In genomic region chr12:55996715-55997534, GRCh38 we compare ENCODE assay signal across 1 cellular context.
TF ChIP-seq lines count a peak whose summit lies in the region.

SUOX (plus strand) TSS chr12:55997276; CDS start chr12:56002222, 4,946 bp downstream.

TF ChIP-seq in HepG2, 621 proteins besides CTCF, POLR2A, EP300 and RAD21 (continued from another document and continues in another):
- no peak for TF ChIP-seq ZFX (CRISPR knock-in tag; IDR thresholded peaks at IDR 0.05; ENCODE audit: low read depth)
- TF ChIP-seq DBP (CRISPR knock-in tag; IDR thresholded peaks at IDR 0.05; ENCODE audit: not compliant biosample characterization), result peak; percentile 16
- TF ChIP-seq ZGPAT (CRISPR knock-in tag; IDR thresholded peaks at IDR 0.05), result peak; percentile 53
- peak; percentile 76 for TF ChIP-seq ZNF687 (CRISPR knock-in tag; IDR thresholded peaks at IDR 0.05)
- TF ChIP-seq ZNF614 (CRISPR knock-in tag; IDR thresholded peaks at IDR 0.05; ENCODE audit: borderline replicate concordance), result no peak
- TF ChIP-seq THRA (CRISPR knock-in tag; IDR thresholded peaks at IDR 0.05; ENCODE audit: borderline replicate concordance), result peak; percentile 30; the same call in 1 of the 2 replicates
- peak; percentile 84; the same call in 1 of the 2 replicates for TF ChIP-seq ZFP91 (CRISPR knock-in tag; IDR thresholded peaks at IDR 0.05; ENCODE audit: borderline replicate concordance)
- no peak for TF ChIP-seq PAX8 (CRISPR knock-in tag; IDR thresholded peaks at IDR 0.05; ENCODE audit: borderline replicate concordance)
- TF ChIP-seq ZNF800 (CRISPR knock-in tag; IDR thresholded peaks at IDR 0.05), result 0 out of 2 replicates have a peak, but pooled peaks have one; percentile 44
- peak; percentile 52; the same call in 1 of the 2 replicates for TF ChIP-seq HOXA3 (CRISPR knock-in tag; IDR thresholded peaks at IDR 0.05)
- TF ChIP-seq ZNF317 (CRISPR knock-in tag; IDR thresholded peaks at IDR 0.05), result no peak; the same call in 1 of the 2 replicates
- TF ChIP-seq FOXP4 (CRISPR knock-in tag; IDR thresholded peaks at IDR 0.05), result no peak
- TF ChIP-seq ZMAT5 (CRISPR knock-in tag; IDR thresholded peaks at IDR 0.05; ENCODE audit: borderline replicate concordance, low read depth), result no peak
- TF ChIP-seq ZNF501 (CRISPR knock-in tag; IDR thresholded peaks at IDR 0.05), result peak; percentile 86
- TF ChIP-seq ZFYVE20 (CRISPR knock-in tag; IDR thresholded peaks at IDR 0.05; ENCODE audit: borderline replicate concordance, low read depth), result no peak
- peak; percentile 84 for TF ChIP-seq ZNF607 (CRISPR knock-in tag; IDR thresholded peaks at IDR 0.05; ENCODE audit: borderline replicate concordance)
- peak; percentile 47; the same call in 1 of the 2 replicates for TF ChIP-seq SP5 (CRISPR knock-in tag; IDR thresholded peaks at IDR 0.05; ENCODE audit: borderline replicate concordance, low read depth)
- peak; percentile 53 for TF ChIP-seq RARA (CRISPR knock-in tag; IDR thresholded peaks at IDR 0.05)
- peak; percentile 53 for TF ChIP-seq PHF5A (CRISPR knock-in tag; IDR thresholded peaks at IDR 0.05; ENCODE audit: low read depth, unreplicated experiment)
- TF ChIP-seq TARDBP (CRISPR knock-in tag; IDR thresholded peaks at IDR 0.05), result peak; percentile 69
- TF ChIP-seq POGK (CRISPR knock-in tag; conservative IDR thresholded peaks at IDR 0.05), result 0 out of 2 replicates have a peak, but pooled peaks have one; percentile 54
- 0 out of 2 replicates have a peak, but pooled peaks have one; percentile 10 for TF ChIP-seq FOSL2 (CRISPR knock-in tag; IDR thresholded peaks at IDR 0.05)
- TF ChIP-seq SAP130 (CRISPR knock-in tag; IDR thresholded peaks at IDR 0.05; ENCODE audit: low read depth), result peak; percentile 85
- peak; percentile 22; the same call in 1 of the 2 replicates for TF ChIP-seq SALL1 (CRISPR knock-in tag; IDR thresholded peaks at IDR 0.05)
- no peak for TF ChIP-seq ONECUT2 (CRISPR knock-in tag; IDR thresholded peaks at IDR 0.05)
- TF ChIP-seq ZNF746 (CRISPR knock-in tag; IDR thresholded peaks at IDR 0.05), result peak; percentile 49; the same call in 1 of the 2 replicates
- TF ChIP-seq ZNF430 (CRISPR knock-in tag; IDR thresholded peaks at IDR 0.05), result no peak
- no peak for TF ChIP-seq MAFF (IDR thresholded peaks at IDR 0.05; ENCODE audit: low read depth, low read length)
- 0 out of 2 replicates have a peak, but pooled peaks have one; percentile 18 for TF ChIP-seq ZNF414 (CRISPR knock-in tag; IDR thresholded peaks at IDR 0.05)
- no peak for TF ChIP-seq SP1 (IDR thresholded peaks at IDR 0.05)
- no peak for TF ChIP-seq SP1 (CRISPR knock-in tag; IDR thresholded peaks at IDR 0.05)
- no peak for TF ChIP-seq NFIC (IDR thresholded peaks at IDR 0.05; ENCODE audit: low read length)
- TF ChIP-seq SNAPC5 (CRISPR knock-in tag; IDR thresholded peaks at IDR 0.05; ENCODE audit: borderline replicate concordance), result no peak
- TF ChIP-seq KLF13 (CRISPR knock-in tag; IDR thresholded peaks at IDR 0.05), result no peak
- TF ChIP-seq RXRA (CRISPR knock-in tag; IDR thresholded peaks at IDR 0.05), result peak; percentile 80
- no peak for TF ChIP-seq ZNF788 (CRISPR knock-in tag; IDR thresholded peaks at IDR 0.05; ENCODE audit: borderline replicate concordance)
- TF ChIP-seq ZNF160 (CRISPR knock-in tag; IDR thresholded peaks at IDR 0.05), result no peak
- TF ChIP-seq CHD4 (IDR thresholded peaks at IDR 0.05; ENCODE audit: borderline replicate concordance, low read length), result peak; percentile 81
- TF ChIP-seq TOE1 (CRISPR knock-in tag; IDR thresholded peaks at IDR 0.05), result no peak
- TF ChIP-seq ZNF557 (CRISPR knock-in tag; IDR thresholded peaks at IDR 0.05), result no peak
- peak; percentile 65; the same call in 1 of the 2 replicates for TF ChIP-seq CSRNP1 (CRISPR knock-in tag; IDR thresholded peaks at IDR 0.05)
- TF ChIP-seq ZNF605 (CRISPR knock-in tag; IDR thresholded peaks at IDR 0.05), result peak; percentile 71; the same call in 1 of the 2 replicates
- no peak for TF ChIP-seq ZNF33B (CRISPR knock-in tag; IDR thresholded peaks at IDR 0.05)
- no peak for TF ChIP-seq ZNF878 (CRISPR knock-in tag; IDR thresholded peaks at IDR 0.05)
- no peak for TF ChIP-seq ZNF367 (CRISPR knock-in tag; IDR thresholded peaks at IDR 0.05; ENCODE audit: borderline replicate concordance)
- TF ChIP-seq YEATS2 (CRISPR knock-in tag; IDR thresholded peaks at IDR 0.05; ENCODE audit: borderline replicate concordance), result no peak
